Comparison of ENCODE assay signal across 22 cellular contexts in genomic region chr1:155957411-155957915, GRCh38. TPM values are rescaled to one million over a fixed set of nuclear protein-coding genes. Genes with fewer than 3 reads are reported as not detected.
DNase-seq lines count a peak whose midpoint lies in the region; ATAC-seq lines count a peak whose summit lies in the region.
"Had no signal": no experiment of that assay in that cellular context is flagged by ENCODE, and none has a peak within 500 bp of the region (broad histone marks: within the 10 kb centered on the region; RNA-seq: fewer than 3 reads in every experiment).

No MANE protein-coding gene starts in this region.

- H3K27me3 Mint-ChIP-seq in activated CD8-positive, alpha-beta memory T cell treated with anti-CD3 and anti-CD28 coated beads, Interleukin-2, amount 10 ng/mL, durations not matched to agents 7 days and 5 days = no peaks in the 10 kb centered on the region
- H3K27me3 Mint-ChIP-seq in T-helper 17 cell = no peaks in the 10 kb centered on the region
- H3K27me3 Mint-ChIP-seq in naive thymus-derived CD8-positive, alpha-beta T cell = no peaks in the 10 kb centered on the region
- H3K27me3 Mint-ChIP-seq: memory B cell had no signal

- DNase-seq in activated CD8-positive, alpha-beta memory T cell treated with anti-CD3 and anti-CD28 coated beads, Interleukin-2, amount 10 ng/mL, durations not matched to agents 7 days and 5 days = no peak
- DNase-seq in activated CD8-positive, alpha-beta memory T cell treated with anti-CD3 and anti-CD28 coated beads, Interleukin-2, amount 50 U/mL, for 4 hours = no peak
- no peak for DNase-seq in T-helper 17 cell
- DNase-seq in naive thymus-derived CD8-positive, alpha-beta T cell = no peak
- no peak for DNase-seq in NCI-H2171 (lab: John Stamatoyannopoulos, UW)
- DNase-seq: activated CD4-positive, alpha-beta T cell treated with anti-CD3 and anti-CD28 coated beads for 48 hours; brain microvascular endothelial cell; EL; Kasumi-1; NCI-H187 treated with DMSO at 0.1 percent for 48 hours; NCI-H2227 treated with DMSO at 0.1 percent for 48 hours; NCI-H774; ovary; stimulated activated CD4-positive, alpha-beta T cell treated with anti-CD3 and anti-CD28 coated beads, Interleukin-12 subunit alpha, Interleukin-12 subunit beta, amount 100 ng/mL, for 4 hours; uterus had no signal

- CTCF ChIA-PET in activated CD8-positive, alpha-beta memory T cell treated with anti-CD3 and anti-CD28 coated beads, Interleukin-2, amount 10 ng/mL, durations not matched to agents 7 days and 5 days (lab: Charles Lee) = interaction anchor here (1.2 to 3.4 kb wide), 7 partner anchors 9 to 109 kb away, joined by 3 to 15 read pairs (median 7); no protein-coding TSS in a partner anchor

- H3K36me3 Mint-ChIP-seq in activated CD8-positive, alpha-beta memory T cell treated with anti-CD3 and anti-CD28 coated beads, Interleukin-2, amount 10 ng/mL, durations not matched to agents 7 days and 5 days = peaks cover 61% of the 10 kb centered on the region
- peaks cover 2% of the 10 kb centered on the region for H3K36me3 Mint-ChIP-seq in T-helper 17 cell (ENCODE audit: low read depth)
- peaks cover 0 to 94% (median 19%) of the 10 kb centered on the region in 3 donors for H3K36me3 Mint-ChIP-seq in naive thymus-derived CD8-positive, alpha-beta T cell

- no peaks in the 10 kb centered on the region for H3K9me3 Mint-ChIP-seq in activated CD8-positive, alpha-beta memory T cell treated with anti-CD3 and anti-CD28 coated beads, Interleukin-2, amount 10 ng/mL, durations not matched to agents 7 days and 5 days (ENCODE audit: low read depth)
- no peaks in the 10 kb centered on the region for H3K9me3 Mint-ChIP-seq in naive thymus-derived CD8-positive, alpha-beta T cell
- H3K9me3 Mint-ChIP-seq: memory B cell had no signal

- H3K9me3 ChIP-seq in T-helper 17 cell (ENCODE audit: control insufficient read depth, low read length, poor library complexity, severe bottlenecking) = no peaks in the 10 kb centered on the region
- H3K9me3 ChIP-seq: A549, BLaER1, HAP-1, ovary, right atrium auricular region, uterus had no signal

- ATAC-seq in activated CD8-positive, alpha-beta memory T cell treated with anti-CD3 and anti-CD28 coated beads, Interleukin-2, amount 10 ng/mL, durations not matched to agents 7 days and 5 days = no peak
- ATAC-seq in T-helper 17 cell (no peak), HG03039 (IDR thresholded peaks at IDR 0.05; ENCODE audit: unreplicated experiment) (no peak)
- ATAC-seq in naive thymus-derived CD8-positive, alpha-beta T cell = no peak
- ATAC-seq: A549, Right ventricle myocardium inferior had no signal

- H3K4me3 Mint-ChIP-seq in activated CD8-positive, alpha-beta memory T cell treated with anti-CD3 and anti-CD28 coated beads, Interleukin-2, amount 10 ng/mL, durations not matched to agents 7 days and 5 days = no peak overlapping the region
- H3K4me3 Mint-ChIP-seq in T-helper 17 cell = no peak overlapping the region
- H3K4me3 Mint-ChIP-seq in naive thymus-derived CD8-positive, alpha-beta T cell = no peak overlapping the region
- H3K4me3 Mint-ChIP-seq: memory B cell had no signal

- peaks cover 11% of the 10 kb centered on the region for H3K4me1 Mint-ChIP-seq in activated CD8-positive, alpha-beta memory T cell treated with anti-CD3 and anti-CD28 coated beads, Interleukin-2, amount 10 ng/mL, durations not matched to agents 7 days and 5 days
- H3K4me1 Mint-ChIP-seq in T-helper 17 cell = peaks cover 3% of the 10 kb centered on the region
- H3K4me1 Mint-ChIP-seq in naive thymus-derived CD8-positive, alpha-beta T cell = peaks cover 7 to 26% (median 10%) of the 10 kb centered on the region in 4 donors

- H3K27ac Mint-ChIP-seq in activated CD8-positive, alpha-beta memory T cell treated with anti-CD3 and anti-CD28 coated beads, Interleukin-2, amount 10 ng/mL, durations not matched to agents 7 days and 5 days = peak overlapping the region; percentile 35
- peak overlapping the region; percentile 63 for H3K27ac Mint-ChIP-seq in T-helper 17 cell
- peak overlapping the region in 7 of 10 donors; percentile 12 to 72 (median 48) for H3K27ac Mint-ChIP-seq in naive thymus-derived CD8-positive, alpha-beta T cell
- H3K27ac Mint-ChIP-seq: memory B cell had no signal

- POLR2A ChIA-PET in naive thymus-derived CD8-positive, alpha-beta T cell (lab: Charles Lee) = interaction anchor here (0.8 to 31.8 kb wide), 5 partner anchors 10 to 45 kb away, joined by 4 to 612 read pairs (median 6); partner anchors contain the start of genes ARHGEF2 and KHDC4

RNA-seq across cellular contexts. Expression of gene RXFP4, which starts 16.0 kb away (rescaled TPM):
- total RNA-seq in activated CD8-positive, alpha-beta memory T cell treated with anti-CD3 and anti-CD28 coated beads, Interleukin-2, amount 10 ng/mL, durations not matched to agents 7 days and 5 days = not detected
- not detected for total RNA-seq in T-helper 17 cell
- not detected for total RNA-seq in naive thymus-derived CD8-positive, alpha-beta T cell
- under 1 TPM in 1 of 3 donors, not detected in 2; 0.46 TPM for polyA plus RNA-seq in naive thymus-derived CD8-positive, alpha-beta T cell
- total RNA-seq: ovary, right atrium auricular region, Right ventricle myocardium inferior, uterus had no signal
- polyA plus RNA-seq: ovary had no signal

RNA-seq across cellular contexts. Expression of gene ARHGEF2, which starts 20.9 kb away (rescaled TPM):
- 100 to 1,000 TPM; 159 to 161 TPM for total RNA-seq in activated CD8-positive, alpha-beta memory T cell treated with anti-CD3 and anti-CD28 coated beads, Interleukin-2, amount 10 ng/mL, durations not matched to agents 7 days and 5 days
- total RNA-seq in T-helper 17 cell = 100 to 1,000 TPM in 1 of 2 donors, 10 to 100 TPM in 1; 86.1 to 123 TPM
- 100 to 1,000 TPM; 204 to 210 TPM for total RNA-seq in naive thymus-derived CD8-positive, alpha-beta T cell
- polyA plus RNA-seq in naive thymus-derived CD8-positive, alpha-beta T cell = 10 to 100 TPM; 13.8 to 22.0 (median 15.8) TPM

RNA-seq across cellular contexts. Expression of gene KHDC4, which starts 23.2 kb away (rescaled TPM):
- total RNA-seq in activated CD8-positive, alpha-beta memory T cell treated with anti-CD3 and anti-CD28 coated beads, Interleukin-2, amount 10 ng/mL, durations not matched to agents 7 days and 5 days = 10 to 100 TPM; 80.2 to 99.4 TPM
- 10 to 100 TPM; 59.9 to 63.1 TPM for total RNA-seq in T-helper 17 cell
- total RNA-seq in naive thymus-derived CD8-positive, alpha-beta T cell = 100 to 1,000 TPM; 109 to 110 TPM
- polyA plus RNA-seq in naive thymus-derived CD8-positive, alpha-beta T cell = 1 to 10 TPM; 5.0 to 7.2 (median 6.5) TPM

RNA-seq across cellular contexts. Expression of gene RIT1, which starts 46.3 kb away (rescaled TPM):
- 10 to 100 TPM; 24.0 to 24.7 TPM for total RNA-seq in activated CD8-positive, alpha-beta memory T cell treated with anti-CD3 and anti-CD28 coated beads, Interleukin-2, amount 10 ng/mL, durations not matched to agents 7 days and 5 days
- 10 to 100 TPM; 47.8 to 64.6 TPM for total RNA-seq in T-helper 17 cell
- 10 to 100 TPM; 39.2 to 42.5 TPM for total RNA-seq in naive thymus-derived CD8-positive, alpha-beta T cell
- 10 to 100 TPM; 16.4 to 18.0 (median 17.0) TPM for polyA plus RNA-seq in naive thymus-derived CD8-positive, alpha-beta T cell
